In the genomic region with DNA sequence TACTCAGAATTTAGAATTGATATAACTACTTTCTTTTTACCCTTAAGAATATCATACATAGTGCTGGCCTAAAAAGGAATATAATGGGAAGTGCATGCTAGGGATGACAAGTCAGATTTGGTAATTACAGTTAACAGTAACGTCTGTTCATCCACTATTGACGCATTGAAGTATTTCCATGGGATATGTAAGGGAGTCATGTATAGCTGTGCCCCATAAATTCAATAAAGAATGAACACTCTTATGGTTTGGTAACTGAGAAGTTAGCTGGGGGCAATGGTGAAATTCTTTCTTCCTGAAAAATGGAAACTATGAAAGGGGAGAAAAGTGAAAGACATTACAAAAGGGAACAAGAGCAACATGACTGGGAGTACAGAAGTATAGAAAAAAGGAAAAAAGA, we compare ENCODE assay signal across 29 cellular contexts. TPM values are rescaled to one million over a fixed set of nuclear protein-coding genes. Genes with fewer than 3 reads are reported as not detected.
"Had no signal": no experiment of that assay in that cellular context is flagged by ENCODE, and none has a peak within 500 bp of the region (broad histone marks: within the 10 kb centered on the region; RNA-seq: fewer than 3 reads in every experiment).

No MANE protein-coding gene starts in this region.

- H3K27me3 ChIP-seq: brain microvascular endothelial cell, thyroid gland had no signal

- DNase-seq: activated CD4-positive, alpha-beta T cell treated with anti-CD3 and anti-CD28 coated beads for 1 hour; activated CD4-positive, alpha-beta T cell treated with anti-CD3 and anti-CD28 coated beads, Interleukin-2, amount 50 U/mL, for 1 hour; activated CD8-positive, alpha-beta T cell treated with anti-CD3 and anti-CD28 coated beads, Interleukin-2, amount 10 ng/mL, durations not matched to agents 7 days and 5 days; activated gamma-delta T cell treated with Interleukin-2 at 50 U/mL for 16 hours; aorta; brain microvascular endothelial cell; caudate nucleus; dermis blood vessel endothelial cell; effector CD8-positive, alpha-beta T cell; glutamatergic neuron; immature natural killer cell; lower lobe of right lung; naive thymus-derived CD8-positive, alpha-beta T cell; small intestine; stimulated activated CD4-positive, alpha-beta T cell treated with anti-CD3 and anti-CD28 coated beads, Interleukin-2, amount 100 ng/mL, for 48 hours; stimulated activated naive CD8-positive, alpha-beta T cell treated with anti-CD3 and anti-CD28 coated beads, Interleukin-15, Interleukin-2, amounts not matched to agents 100 U/mL and 50 U/mL, for 24 hours; thyroid gland; WERI-Rb-1 had no signal

- H3K4me3 ChIP-seq: hepatocyte, lower lobe of right lung, thyroid gland had no signal

- H3K9me3 ChIP-seq: lower lobe of right lung, thyroid gland had no signal

- H3K27ac ChIP-seq: brain microvascular endothelial cell, hepatocyte, lower lobe of right lung, thyroid gland, WERI-Rb-1 had no signal

- H3K36me3 ChIP-seq: brain microvascular endothelial cell, lower lobe of right lung, thyroid gland, WERI-Rb-1 had no signal

- H3K27ac Mint-ChIP-seq: activated CD8-positive, alpha-beta T cell treated with anti-CD3 and anti-CD28 coated beads, Interleukin-2, amount 10 ng/mL, durations not matched to agents 7 days and 5 days; activated naive CD4-positive, alpha-beta T cell treated with anti-CD3 and anti-CD28 coated beads, Interleukin-2, amount 50 U/mL, for 24 hours; activated T-helper 1 cell treated with anti-CD3 and anti-CD28 coated beads, Interleukin-12 subunit alpha, Interleukin-12 subunit beta, Interleukin-2, Interleukin-4 antibody, amounts not matched to agents 30 ng/mL and 10 ng/mL and 1 ng/mL, durations not matched to agents 14 hours and 24 hours and 36 hours; immature natural killer cell had no signal

- H3K9me3 Mint-ChIP-seq: activated naive CD4-positive, alpha-beta T cell treated with anti-CD3 and anti-CD28 coated beads, Interleukin-2, amount 50 U/mL, for 24 hours; activated T-helper 1 cell treated with anti-CD3 and anti-CD28 coated beads, Interleukin-12 subunit alpha, Interleukin-12 subunit beta, Interleukin-2, Interleukin-4 antibody, amounts not matched to agents 30 ng/mL and 10 ng/mL and 1 ng/mL, durations not matched to agents 14 hours and 24 hours and 36 hours had no signal

- H3K4me3 Mint-ChIP-seq: activated CD8-positive, alpha-beta T cell treated with anti-CD3 and anti-CD28 coated beads, Interleukin-2, amount 10 ng/mL, durations not matched to agents 7 days and 5 days; activated naive CD4-positive, alpha-beta T cell treated with anti-CD3 and anti-CD28 coated beads, Interleukin-2, amount 50 U/mL, for 24 hours; activated T-helper 1 cell treated with anti-CD3 and anti-CD28 coated beads, Interleukin-12 subunit alpha, Interleukin-12 subunit beta, Interleukin-2, Interleukin-4 antibody, amounts not matched to agents 30 ng/mL and 10 ng/mL and 1 ng/mL, durations not matched to agents 14 hours and 24 hours and 36 hours; immature natural killer cell; naive thymus-derived CD8-positive, alpha-beta T cell had no signal

- ATAC-seq: activated CD8-positive, alpha-beta T cell treated with anti-CD3 and anti-CD28 coated beads, Interleukin-2, amount 10 ng/mL, durations not matched to agents 7 days and 5 days; left lobe of liver; lower lobe of right lung; naive thymus-derived CD8-positive, alpha-beta T cell; sciatic nerve; stimulated activated naive CD8-positive, alpha-beta T cell treated with anti-CD3 and anti-CD28 coated beads, Interleukin-15, Interleukin-2, amounts not matched to agents 100 U/mL and 50 U/mL, for 24 hours had no signal

- H3K36me3 Mint-ChIP-seq: activated naive CD4-positive, alpha-beta T cell treated with anti-CD3 and anti-CD28 coated beads, Interleukin-2, amount 50 U/mL, for 24 hours; immature natural killer cell had no signal

- FAIRE-seq: frontal cortex, small intestine, TTC549 had no signal

RNA-seq across cellular contexts. Expression of a gene that starts 2.6 kb away (rescaled TPM):
- total RNA-seq: activated CD8-positive, alpha-beta T cell treated with anti-CD3 and anti-CD28 coated beads, Interleukin-2, amount 10 ng/mL, durations not matched to agents 7 days and 5 days; activated T-helper 1 cell treated with anti-CD3 and anti-CD28 coated beads, Interleukin-12 subunit alpha, Interleukin-12 subunit beta, Interleukin-2, Interleukin-4 antibody, amounts not matched to agents 30 ng/mL and 10 ng/mL and 1 ng/mL, durations not matched to agents 14 hours and 24 hours and 36 hours; dermis blood vessel endothelial cell; kidney epithelial cell; lower lobe of right lung; mesenteric fat pad; renal cortical epithelial cell; subcutaneous adipose tissue; thyroid gland had no signal
- polyA plus RNA-seq: aorta, immature natural killer cell had no signal
